Comparison of ENCODE assay signal across 8 cellular contexts in genomic region chr22:45863981-45864751, GRCh38.
DNase-seq lines count a peak whose midpoint lies in the region; ATAC-seq, FAIRE-seq and TF ChIP-seq lines count a peak whose summit lies in the region.
"Had no signal": no experiment of that assay in that cellular context is flagged by ENCODE, and none has a peak within 500 bp of the region (broad histone marks: within the 10 kb centered on the region; RNA-seq: fewer than 3 reads in every experiment).

No MANE protein-coding gene starts in this region.

- TF ChIP-seq POLR2A in GM12892 (IDR thresholded peaks at IDR 0.05; ENCODE audit: low read depth, low read length) = no peak

- TF ChIP-seq CTCF in WERI-Rb-1 (IDR thresholded peaks at IDR 0.05; ENCODE audit: low read depth, low read length) (peak; percentile 87), bronchial epithelial cell (IDR thresholded peaks at IDR 0.05; ENCODE audit: insufficient read depth, low read length, severe bottlenecking) (peak; percentile 87)

- H3K27me3 ChIP-seq in WERI-Rb-1 (ENCODE audit: insufficient read depth, low read depth, severe bottlenecking) (peaks cover 48% of the 10 kb centered on the region), bronchial epithelial cell (ENCODE audit: control insufficient read depth, insufficient read depth, low read length) (no peaks in the 10 kb centered on the region)

- H3K9me3 ChIP-seq in WERI-Rb-1 (ENCODE audit: severe bottlenecking) = no peaks in the 10 kb centered on the region

- FAIRE-seq in GM12892 (lab: Jason Lieb, UNC) (peak; percentile 82), bronchial epithelial cell (lab: Jason Lieb, UNC) (peak; percentile 60)
- FAIRE-seq: islet of Langerhans had no signal

- DNase-seq in GM12892 (ENCODE audit: insufficient read length) = peak; percentile 52
- peak; percentile 83 for DNase-seq in NCI-H2029 (lab: John Stamatoyannopoulos, UW)
- peak; percentile 85 for DNase-seq in WERI-Rb-1
- peak; percentile 78 for DNase-seq in bronchial epithelial cell (ENCODE audit: low read depth)
- peak; percentile 78 for DNase-seq in left kidney (ENCODE audit: low read depth, low spot score)
- DNase-seq in stimulated activated CD4-positive, alpha-beta T cell treated with anti-CD3 and anti-CD28 coated beads, Interleukin-4, amount 100 ng/mL, for 24 hours = peak; percentile 76

- H3K4me3 ChIP-seq in WERI-Rb-1 (ENCODE audit: low read depth, low read length) = no peak overlapping the region
- H3K4me3 ChIP-seq in bronchial epithelial cell (ENCODE audit: low read depth, low read length) = no peak overlapping the region

- no peak for ATAC-seq in HG02870 (IDR thresholded peaks at IDR 0.05; ENCODE audit: unreplicated experiment)

- H3K27ac ChIP-seq in WERI-Rb-1 = no peak overlapping the region

- H3K36me3 ChIP-seq in WERI-Rb-1 = no peaks in the 10 kb centered on the region
- no peaks in the 10 kb centered on the region for H3K36me3 ChIP-seq in bronchial epithelial cell (ENCODE audit: control insufficient read depth, insufficient read depth, low read length)
